In the genomic region with DNA sequence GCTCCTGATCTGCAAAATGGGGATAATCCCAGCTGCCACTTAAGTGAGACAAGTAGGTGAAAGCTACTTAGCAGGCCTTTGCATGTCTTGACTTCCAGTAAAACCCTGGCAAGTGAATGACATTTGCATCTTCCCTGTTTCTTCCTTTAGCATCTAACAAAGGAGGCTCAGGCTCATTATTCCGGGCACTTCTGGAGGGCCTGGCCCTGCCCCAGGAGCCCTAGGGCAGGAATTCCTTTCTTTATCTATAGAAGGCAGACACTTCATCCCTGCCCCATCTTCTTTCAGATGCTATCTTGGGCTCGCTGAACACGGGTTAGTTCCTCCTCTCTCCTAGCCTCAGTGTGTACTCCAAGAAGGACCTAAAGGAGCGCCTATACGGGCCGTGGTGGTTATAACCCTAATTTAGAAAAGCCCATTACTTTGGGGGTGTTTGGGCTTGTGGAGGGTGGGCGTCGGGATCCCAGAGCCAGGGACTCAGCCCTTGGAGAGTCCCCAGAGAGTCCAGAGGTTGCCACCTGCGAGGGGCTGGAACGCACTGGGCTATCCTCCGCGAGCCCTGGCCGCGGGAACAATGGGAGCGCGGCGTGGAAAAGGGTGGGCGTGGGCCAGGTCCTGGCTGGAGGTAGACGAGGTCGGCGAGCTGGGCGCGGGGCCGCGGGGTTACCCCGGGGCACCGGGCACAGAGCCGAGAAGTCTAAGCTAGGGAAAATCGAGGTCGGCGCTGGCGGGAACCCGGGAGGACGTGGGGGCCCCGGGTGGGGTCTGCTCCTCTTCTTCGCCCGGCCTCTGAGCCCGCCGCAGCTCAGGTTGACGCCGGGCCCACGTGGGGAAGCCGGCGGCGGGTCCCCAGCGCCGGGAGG, we compare ENCODE assay signal across 9 cellular contexts.
DNase-seq lines count a peak whose midpoint lies in the region; ATAC-seq and TF ChIP-seq lines count a peak whose summit lies in the region.
"Had no signal": no experiment of that assay in that cellular context is flagged by ENCODE, and none has a peak within 500 bp of the region (broad histone marks: within the 10 kb centered on the region; RNA-seq: fewer than 3 reads in every experiment).

No MANE protein-coding gene starts in this region.

- no peaks in the 10 kb centered on the region for H3K9me2 ChIP-seq in MM.1S (replicated peaks; ENCODE audit: insufficient read depth, low read length)

- CTCF ChIA-PET in naive thymus-derived CD4-positive, alpha-beta T cell (lab: Charles Lee) = interaction anchor here (1.6 kb wide), 1 partner anchor 99 kb away, joined by 3 read pairs; no protein-coding TSS in a partner anchor

- no peak for ATAC-seq in naive thymus-derived CD4-positive, alpha-beta T cell
- ATAC-seq in GM19328 (IDR thresholded peaks at IDR 0.05; ENCODE audit: unreplicated experiment) = no peak

- peaks cover 19% of the 10 kb centered on the region for H3K79me2 ChIP-seq in MM.1S (ENCODE audit: low read length)

- POLR2A ChIA-PET in naive thymus-derived CD4-positive, alpha-beta T cell (lab: Charles Lee) = no interaction called here

- H3K4me1 Mint-ChIP-seq in dendritic cell treated with granulocyte-macrophage colony-stimulating factor and Interleukin-4, amounts not matched to agents 40 ng/mL and 50 ng/mL, for 4 days (ENCODE audit: low read depth) = peaks cover 45% of the 10 kb centered on the region
- H3K4me1 Mint-ChIP-seq in naive thymus-derived CD4-positive, alpha-beta T cell = peaks cover 9 to 17% (median 12%) of the 10 kb centered on the region in 7 donors

- H3K36me3 Mint-ChIP-seq in dendritic cell treated with granulocyte-macrophage colony-stimulating factor and Interleukin-4, amounts not matched to agents 40 ng/mL and 50 ng/mL, for 4 days (ENCODE audit: low read depth) = peaks cover 6% of the 10 kb centered on the region
- H3K36me3 Mint-ChIP-seq in naive thymus-derived CD4-positive, alpha-beta T cell = peaks cover 0 to 10% (median 4%) of the 10 kb centered on the region in 5 donors

- H3K4me3 Mint-ChIP-seq in dendritic cell treated with granulocyte-macrophage colony-stimulating factor and Interleukin-4, amounts not matched to agents 40 ng/mL and 50 ng/mL, for 4 days = peak overlapping the region; percentile 58
- peak overlapping the region; percentile 30 to 99 (median 70) for H3K4me3 Mint-ChIP-seq in naive thymus-derived CD4-positive, alpha-beta T cell

- peaks cover 77% of the 10 kb centered on the region for H3K27me3 Mint-ChIP-seq in dendritic cell treated with granulocyte-macrophage colony-stimulating factor and Interleukin-4, amounts not matched to agents 40 ng/mL and 50 ng/mL, for 4 days
- H3K27me3 Mint-ChIP-seq in naive thymus-derived CD4-positive, alpha-beta T cell = peaks cover 39 to 60% (median 40%) of the 10 kb centered on the region in 5 donors

- DNase-seq in BE2C (peak; percentile 18), MM.1S (no peak), dedifferentiated amniotic fluid mesenchymal stem cell (ENCODE audit: extremely low spot score) (no peak), NCI-H2029 treated with DMSO at 0.1 percent for 48 hours (lab: John Stamatoyannopoulos, UW) (no peak), GM10266 (ENCODE audit: extremely low spot score) (no peak)
- no peak for DNase-seq in naive thymus-derived CD4-positive, alpha-beta T cell

- H3K27ac ChIP-seq in MM.1S (ENCODE audit: low read length) = peak overlapping the region; percentile 96; the same call in 1 of the 2 replicates
- no peak overlapping the region for H3K27ac ChIP-seq in naive thymus-derived CD4-positive, alpha-beta T cell (ENCODE audit: low read depth, low read length)
- H3K27ac ChIP-seq: neutrophil had no signal

- peak overlapping the region; percentile 58; the same call in 1 of the 2 replicates for H2AFZ ChIP-seq in MM.1S (ENCODE audit: low read length)

- H3K9me3 ChIP-seq in BE2C (no peaks in the 10 kb centered on the region), MM.1S (replicated peaks; ENCODE audit: insufficient read depth, low read length) (no peaks in the 10 kb centered on the region)
- no peaks in the 10 kb centered on the region for H3K9me3 ChIP-seq in naive thymus-derived CD4-positive, alpha-beta T cell (ENCODE audit: control insufficient read depth in 2 of 3, low read length in 3 of 3)
- H3K9me3 ChIP-seq: neutrophil had no signal

- H3K9ac ChIP-seq in MM.1S (ENCODE audit: low read length) = peak overlapping the region; percentile 52

- intact Hi-C loops in dendritic cell treated with granulocyte-macrophage colony-stimulating factor and Interleukin-4, amounts not matched to agents 40 ng/mL and 50 ng/mL, for 4 days (cut with micrococcal nuclease) = no loop called here
- intact Hi-C loops in naive thymus-derived CD4-positive, alpha-beta T cell (cut with micrococcal nuclease) = loop anchor here in 1 of 2 donors (2.0 kb wide), 1 partner anchor 41 kb away; no protein-coding TSS in a partner anchor

- no peak overlapping the region for H3K27ac Mint-ChIP-seq in dendritic cell treated with granulocyte-macrophage colony-stimulating factor and Interleukin-4, amounts not matched to agents 40 ng/mL and 50 ng/mL, for 4 days
- H3K27ac Mint-ChIP-seq in naive thymus-derived CD4-positive, alpha-beta T cell = no peak overlapping the region

- H3F3A ChIP-seq in MM.1S (ENCODE audit: insufficient read depth, low read length) = peaks cover 31% of the 10 kb centered on the region

- TF ChIP-seq CTCF in BE2C (IDR thresholded peaks at IDR 0.05; ENCODE audit: low read depth, low read length) (no peak), MM.1S (IDR thresholded peaks at IDR 0.05; ENCODE audit: low read length) (no peak), GM10266 (IDR thresholded peaks at IDR 0.05; ENCODE audit: control insufficient read depth, insufficient read depth, low read depth, missing control alignments) (no peak)

- H3K36me3 ChIP-seq in BE2C (no peaks in the 10 kb centered on the region), MM.1S (replicated peaks; ENCODE audit: insufficient read depth, low read length) (no peaks in the 10 kb centered on the region)
- H3K36me3 ChIP-seq in naive thymus-derived CD4-positive, alpha-beta T cell (ENCODE audit: control insufficient read depth in 2 of 3, insufficient read depth in 3 of 3, low read length in 3 of 3) = no peaks in the 10 kb centered on the region
- H3K36me3 ChIP-seq: neutrophil had no signal

- H4K20me1 ChIP-seq in MM.1S (ENCODE audit: insufficient read depth, low read length) = no peaks in the 10 kb centered on the region

- no peaks in the 10 kb centered on the region for H3K9me3 Mint-ChIP-seq in dendritic cell treated with granulocyte-macrophage colony-stimulating factor and Interleukin-4, amounts not matched to agents 40 ng/mL and 50 ng/mL, for 4 days
- peaks cover 0 to 2% (median 0%) of the 10 kb centered on the region in 11 donors for H3K9me3 Mint-ChIP-seq in naive thymus-derived CD4-positive, alpha-beta T cell

- H3K27me3 ChIP-seq in BE2C (peaks cover 31% of the 10 kb centered on the region), MM.1S (replicated peaks; ENCODE audit: insufficient read depth, low read length) (no peaks in the 10 kb centered on the region)
- peaks cover 4 to 16% of the 10 kb centered on the region in 2 donors for H3K27me3 ChIP-seq in naive thymus-derived CD4-positive, alpha-beta T cell (ENCODE audit: control insufficient read depth in 2 of 2, insufficient read depth in 2 of 2, low read length in 2 of 2)

- H3K4me1 ChIP-seq in BE2C (no peaks in the 10 kb centered on the region), MM.1S (ENCODE audit: low read length) (peaks cover 55% of the 10 kb centered on the region)
- peaks cover 3 to 11% of the 10 kb centered on the region in 2 donors for H3K4me1 ChIP-seq in naive thymus-derived CD4-positive, alpha-beta T cell (ENCODE audit: control insufficient read depth in 2 of 2, insufficient read depth in 2 of 2, low read length in 2 of 2)

- peak overlapping the region; percentile 37 for H3K4me3 ChIP-seq in BE2C (ENCODE audit: low read depth, low read length)
- peak overlapping the region; percentile 49 for H3K4me3 ChIP-seq in MM.1S (ENCODE audit: low read length)
- H3K4me3 ChIP-seq in naive thymus-derived CD4-positive, alpha-beta T cell (ENCODE audit: low read length) = no peak overlapping the region

- peak overlapping the region; percentile 78 for H3K4me2 ChIP-seq in MM.1S (ENCODE audit: low read depth, low read length)
